In the genomic region with DNA sequence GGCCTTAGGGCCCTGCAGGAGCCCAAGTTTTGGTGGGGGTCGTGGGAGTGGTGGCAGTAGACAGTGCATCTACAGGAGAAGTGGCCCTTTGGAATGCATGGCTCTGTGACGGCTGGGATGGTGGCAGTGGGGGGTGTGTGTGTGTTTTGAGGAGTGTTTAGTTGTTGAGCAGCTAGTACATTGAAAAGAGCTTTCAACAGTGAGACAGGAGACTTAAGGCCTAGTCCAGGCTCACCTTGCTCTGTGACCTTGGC, we compare ENCODE assay signal across 8 cellular contexts. TPM values are rescaled to one million over a fixed set of nuclear protein-coding genes. Genes with fewer than 3 reads are reported as not detected.
DNase-seq lines count a peak whose midpoint lies in the region; ATAC-seq, FAIRE-seq and TF ChIP-seq lines count a peak whose summit lies in the region.

No MANE protein-coding gene starts in this region.

- peak; percentile 24 for DNase-seq in cardiac septum (ENCODE audit: low spot score)
- no peak for DNase-seq in Right ventricle myocardium inferior (ENCODE audit: missing footprints)
- DNase-seq in GM12878 (ENCODE audit: low read depth, low spot score) = no peak
- no peak for DNase-seq in lung (ENCODE audit: low spot score)
- no peak for DNase-seq in upper lobe of right lung
- DNase-seq in foreskin keratinocyte = no peak
- DNase-seq in GM03348 (ENCODE audit: low spot score) = no peak

- H3K4me3 ChIP-seq in GM12878 (peak overlapping the region; percentile 91), lung (no peak overlapping the region), upper lobe of right lung (peak overlapping the region; percentile 70)

- no TSS peak for BruUV-seq in GM12878 (replicated peaks; lab: Mats Ljungman, UMichigan)

- H3K79me2 ChIP-seq in GM12878 (ENCODE audit: control insufficient read depth, insufficient read depth, low read length) = peaks cover 4% of the 10 kb centered on the region

- in situ Hi-C loops in GM12878 (cut with MboI) = loop anchor here (25.0 kb wide), 1 partner anchor 344 kb away; no protein-coding TSS in a partner anchor

- intact Hi-C loops in cardiac septum (cut with DNase I) (no loop called here), Right ventricle myocardium inferior (cut with DNase I) (no loop called here), GM12878 (cut with micrococcal nuclease; ENCODE audit: unreplicated experiment) (no loop called here), upper lobe of right lung (cut with DNase I) (no loop called here)

- H3K9ac ChIP-seq in GM12878 (ENCODE audit: control insufficient read depth, insufficient read depth, low read length) = peak overlapping the region; percentile 85; the same call in 1 of the 2 replicates

- H3K4me2 ChIP-seq in GM12878 (ENCODE audit: control insufficient read depth, insufficient read depth) = peak overlapping the region; percentile 87

- WGBS in GM12878 (ENCODE audit: insufficient coverage, insufficient replicate concordance, low lambda C conversion rate, missing lambda C conversion rate) = 0% methylated on average over 2 of the region's 2 CpGs
- 13 to 35% methylated on average over 2 of the region's 2 CpGs for WGBS in lung, 2 donors

- no peak for TF ChIP-seq RAD21 in GM12878 (IDR thresholded peaks at IDR 0.05; ENCODE audit: insufficient read depth, low read depth, low read length)

- SMC1A ChIA-PET in GM12878 (lab: Charles Lee; ENCODE audit: uncharacterized antibody, unreplicated experiment) = interaction anchor here (0.8 to 7.4 kb wide), 22 partner anchors 11 to 87 kb away, joined by 3 to 48 read pairs (median 7); a partner anchor contains a TSS

- ATAC-seq in Right ventricle myocardium inferior = no peak
- ATAC-seq in GM12878 = no peak
- ATAC-seq in lung (ENCODE audit: insufficient read depth, low FRiP score) = no peak
- ATAC-seq in upper lobe of right lung = no peak
- no peak for ATAC-seq in HG03439 (IDR thresholded peaks at IDR 0.05; ENCODE audit: unreplicated experiment)
- ATAC-seq in foreskin keratinocyte = no peak

- no peak for TF ChIP-seq EP300 in GM12878 (IDR thresholded peaks at IDR 0.05; ENCODE audit: borderline replicate concordance in 1 of 2, control insufficient read depth in 1 of 2, low read depth in 2 of 2, low read length in 2 of 2)

- H3K27ac ChIP-seq in GM12878 (ENCODE audit: control insufficient read depth, insufficient read depth) = peak overlapping the region; percentile 89
- H3K27ac ChIP-seq in lung (ENCODE audit: low read depth in 1 of 2, low read length in 1 of 2) = peak overlapping the region; percentile 92 to 93
- H3K27ac ChIP-seq in upper lobe of right lung = peak overlapping the region; percentile 94
- H3K27ac ChIP-seq in foreskin keratinocyte = no peak overlapping the region

- TF ChIP-seq POLR2A in GM12878 (IDR thresholded peaks at IDR 0.05; ENCODE audit: low read depth, low read length) = no peak

- no peak overlapping the region for H2AFZ ChIP-seq in GM12878 (ENCODE audit: control insufficient read depth, low read depth, low read length)

- no peak for FAIRE-seq in GM12878 (lab: Jason Lieb, UNC)

- TF ChIP-seq CTCF in GM12878 (IDR thresholded peaks at IDR 0.05 in 2 of 3, conservative IDR thresholded peaks at IDR 0.05 in 1 of 3; ENCODE audit: control insufficient read depth in 2 of 3, extremely low read depth in 1 of 3, insufficient read depth in 1 of 3, low read depth in 3 of 3, low read length in 3 of 3) = no peak
- no peak for TF ChIP-seq CTCF in lung (IDR thresholded peaks at IDR 0.05; ENCODE audit: control extremely low read depth, extremely low read depth)
- TF ChIP-seq CTCF in upper lobe of right lung (IDR thresholded peaks at IDR 0.05) = no peak
- no peak for TF ChIP-seq CTCF in foreskin keratinocyte (conservative IDR thresholded peaks at IDR 0.05)

- POLR2A ChIA-PET in GM12878 (lab: Charles Lee) = interaction anchor here (0.7 to 5.9 kb wide), 16 partner anchors 21 to 679 kb away, joined by 3 to 89 read pairs (median 5); a partner anchor contains a TSS

- no peaks in the 10 kb centered on the region for H3K27me3 ChIP-seq in GM12878 (replicated peaks in 1 of 2; ENCODE audit: control insufficient read depth in 2 of 2, insufficient read depth in 2 of 2, low read length in 1 of 2)
- H3K27me3 ChIP-seq in lung (ENCODE audit: control insufficient read depth, insufficient read depth) = no peaks in the 10 kb centered on the region
- no peaks in the 10 kb centered on the region for H3K27me3 ChIP-seq in upper lobe of right lung
- no peaks in the 10 kb centered on the region for H3K27me3 ChIP-seq in foreskin keratinocyte

- H3K36me3 ChIP-seq in GM12878 (ENCODE audit: control insufficient read depth in 2 of 2, insufficient read depth in 2 of 2, low read length in 1 of 2) (peaks cover 0 to 2% of the 10 kb centered on the region in 2 experiments; a peak in 2 of 4 replicates), lung (ENCODE audit: control insufficient read depth in 2 of 2, insufficient read depth in 2 of 2, low read length in 2 of 2) (peaks cover 0 to 15% of the 10 kb centered on the region in 2 donors), upper lobe of right lung (no peaks in the 10 kb centered on the region)

- H3K9me3 ChIP-seq in GM12878 (replicated peaks; ENCODE audit: control insufficient read depth, insufficient read depth, low read length) (no peaks in the 10 kb centered on the region), lung (ENCODE audit: control insufficient read depth in 2 of 2, insufficient read depth in 1 of 2, low read length in 1 of 2) (no peaks in the 10 kb centered on the region), upper lobe of right lung (no peaks in the 10 kb centered on the region)

- CTCF ChIA-PET in GM12878 (lab: Yijun Ruan, JAX) = interaction anchor here (0.8 to 11.6 kb wide), 18 partner anchors 13 to 473 kb away, joined by 3 to 72 read pairs (median 6); a partner anchor contains a TSS

- no peaks in the 10 kb centered on the region for H4K20me1 ChIP-seq in GM12878 (ENCODE audit: control insufficient read depth, insufficient read depth)

- H3K4me1 ChIP-seq in GM12878 (ENCODE audit: control insufficient read depth, insufficient read depth, low read length) (peaks cover 46% of the 10 kb centered on the region), lung (ENCODE audit: control insufficient read depth in 2 of 2, insufficient read depth in 2 of 2, low read length in 2 of 2) (peaks cover 3 to 9% of the 10 kb centered on the region in 2 donors), upper lobe of right lung (peaks cover 21% of the 10 kb centered on the region), foreskin keratinocyte (no peaks in the 10 kb centered on the region)

- RAD21 ChIA-PET in GM12878 (lab: Charles Lee; ENCODE audit: unreplicated experiment) = interaction anchor here (0.7 to 3.6 kb wide), 18 partner anchors 11 to 83 kb away, joined by 3 to 33 read pairs (median 8); a partner anchor contains a TSS

RNA-seq across cellular contexts. Expression of a gene that starts 27.1 kb away (rescaled TPM):
- total RNA-seq in cardiac septum (3.4 TPM), Right ventricle myocardium inferior (3.3 TPM), GM12878 (2014; rRNA removed) (7.2 and 11.0 TPM in 2 replicates), GM12878 (2014; rRNA removed; fragmentation: Illumina TruSeq; extraction: Trizol) (2.3 and 2.8 TPM in 2 replicates), GM12878 (2021) (12.1 and 14.3 TPM in 2 replicates), lung (1 to 10 TPM; 4.4 to 5.4 TPM), upper lobe of right lung (4.4 TPM), foreskin keratinocyte (4.7 and 5.4 TPM in 2 replicates)
- 7.9 and 10.6 TPM in 2 replicates for total RNA-seq in GM12878 (2013; cell fraction: nucleolus; rRNA removed)
- 1.1 TPM for polyA plus RNA-seq in GM12878 (2011; ENCODE audit: low read depth)
- polyA plus RNA-seq in GM12878 (2011; rRNA removed) (1.8 and 3.6 TPM in 2 replicates), GM12878 (2014; fragmentation: Illumina TruSeq; extraction: Trizol) (0.32 and 0.71 TPM in 2 replicates), GM12878 (2014; fragmentation: Nextera tagmentation; extraction: Ambion mirVana) (under 1 TPM; 0.05 to 0.46 TPM), GM12878 (2014; rRNA removed) (9.7 and 11.8 TPM in 2 replicates), GM12878 (2016; fragmentation: Nextera tagmentation; extraction: Ambion mirVana) (1 to 10 TPM in 1 of 2 experiments, under 1 TPM in 1; 0.62 to 1.4 TPM), lung (1 to 10 TPM; 1.4 to 3.2 TPM), foreskin keratinocyte (3.9 and 5.3 TPM in 2 replicates)
- polyA plus RNA-seq in GM12878 (2011; cell fraction: cytosol; rRNA removed) = 3.6 and 8.5 TPM in 2 replicates
- 9.0 and 11.2 TPM in 2 replicates for polyA plus RNA-seq in GM12878 (2011; cell fraction: nucleus; rRNA removed)
- 5.9 and 7.2 TPM in 2 replicates for polyA plus RNA-seq in GM12878 (2012)
- 1.1 and 3.0 TPM in 2 replicates for polyA minus RNA-seq in GM12878 (2011; rRNA and poly(A)+ RNA removed)
- 3.5 and 5.1 TPM in 2 replicates for polyA minus RNA-seq in GM12878 (2011; cell fraction: cytosol; rRNA and poly(A)+ RNA removed)
- polyA minus RNA-seq in GM12878 (2011; cell fraction: nucleus; rRNA and poly(A)+ RNA removed) = 2.3 and 4.7 TPM in 2 replicates

RNA-seq across cellular contexts. Expression of a gene that starts 37.6 kb away (rescaled TPM):
- total RNA-seq in cardiac septum (85.5 TPM), Right ventricle myocardium inferior (111 TPM), GM12878 (2014; rRNA removed) (111 and 122 TPM in 2 replicates), GM12878 (2014; rRNA removed; fragmentation: Illumina TruSeq; extraction: Trizol) (32.1 and 38.7 TPM in 2 replicates), GM12878 (2021) (161 and 172 TPM in 2 replicates), lung (100 to 1,000 TPM in 1 of 2 donors, 10 to 100 TPM in 1; 50.3 to 135 TPM), upper lobe of right lung (93.7 TPM), foreskin keratinocyte (19.4 and 19.6 TPM in 2 replicates)
- 152 and 192 TPM in 2 replicates for total RNA-seq in GM12878 (2013; cell fraction: nucleolus; rRNA removed)
- 43.7 TPM for polyA plus RNA-seq in GM12878 (2011; ENCODE audit: low read depth)
- polyA plus RNA-seq in GM12878 (2011; rRNA removed) (56.3 and 88.0 TPM in 2 replicates), GM12878 (2014; fragmentation: Illumina TruSeq; extraction: Trizol) (22.3 and 47.3 TPM in 2 replicates), GM12878 (2014; fragmentation: Nextera tagmentation; extraction: Ambion mirVana) (10 to 100 TPM in 1 of 2 experiments, 1 to 10 TPM in 1; 5.1 to 12.6 TPM), GM12878 (2014; rRNA removed) (139 and 159 TPM in 2 replicates), GM12878 (2016; fragmentation: Nextera tagmentation; extraction: Ambion mirVana) (10 to 100 TPM; 66.4 to 87.4 TPM), lung (10 to 100 TPM; 38.4 to 73.8 TPM), foreskin keratinocyte (12.8 and 15.9 TPM in 2 replicates)
- polyA plus RNA-seq in GM12878 (2011; cell fraction: cytosol; rRNA removed) = 135 and 158 TPM in 2 replicates
- 309 and 343 TPM in 2 replicates for polyA plus RNA-seq in GM12878 (2011; cell fraction: nucleus; rRNA removed)
- polyA plus RNA-seq in GM12878 (2012) = 96.5 and 107 TPM in 2 replicates
- 40.9 and 86.3 TPM in 2 replicates for polyA minus RNA-seq in GM12878 (2011; rRNA and poly(A)+ RNA removed)
- polyA minus RNA-seq in GM12878 (2011; cell fraction: cytosol; rRNA and poly(A)+ RNA removed) = 35.8 and 41.2 TPM in 2 replicates
- 59.8 and 89.9 TPM in 2 replicates for polyA minus RNA-seq in GM12878 (2011; cell fraction: nucleus; rRNA and poly(A)+ RNA removed)

RNA-seq across cellular contexts. Expression of a gene that starts 44.2 kb away (rescaled TPM):
- total RNA-seq in cardiac septum (16.3 TPM), Right ventricle myocardium inferior (14.9 TPM), GM12878 (2014; rRNA removed) (3.7 and 4.5 TPM in 2 replicates), GM12878 (2014; rRNA removed; fragmentation: Illumina TruSeq; extraction: Trizol) (5.7 TPM in 2 replicates), GM12878 (2021) (5.7 and 6.2 TPM in 2 replicates), lung (10 to 100 TPM; 20.9 to 25.0 TPM), upper lobe of right lung (42.3 TPM), foreskin keratinocyte (0.07 TPM in 1 of 2 replicates, not detected in the other)
- 12.9 and 13.9 TPM in 2 replicates for total RNA-seq in GM12878 (2013; cell fraction: nucleolus; rRNA removed)
- polyA plus RNA-seq in GM12878 (2011; ENCODE audit: low read depth) = 4.4 TPM
- polyA plus RNA-seq in GM12878 (2011; rRNA removed) (9.7 and 12.6 TPM in 2 replicates), GM12878 (2014; fragmentation: Illumina TruSeq; extraction: Trizol) (7.9 and 8.3 TPM in 2 replicates), GM12878 (2014; fragmentation: Nextera tagmentation; extraction: Ambion mirVana) (1 to 10 TPM in 1 of 2 experiments, under 1 TPM in 1; 0.66 to 2.6 TPM), GM12878 (2014; rRNA removed) (6.0 and 7.0 TPM in 2 replicates), GM12878 (2016; fragmentation: Nextera tagmentation; extraction: Ambion mirVana) (1 to 10 TPM; 2.0 to 2.2 TPM), lung (10 to 100 TPM; 14.4 to 23.0 TPM), foreskin keratinocyte (0.01 and 0.02 TPM in 2 replicates)
- polyA plus RNA-seq in GM12878 (2011; cell fraction: cytosol; rRNA removed) = 4.6 and 5.5 TPM in 2 replicates
- polyA plus RNA-seq in GM12878 (2011; cell fraction: nucleus; rRNA removed) = 14.7 and 18.1 TPM in 2 replicates
- 5.3 and 7.0 TPM in 2 replicates for polyA plus RNA-seq in GM12878 (2012)
- 7.5 and 8.2 TPM in 2 replicates for polyA minus RNA-seq in GM12878 (2011; rRNA and poly(A)+ RNA removed)
- 2.6 and 3.2 TPM in 2 replicates for polyA minus RNA-seq in GM12878 (2011; cell fraction: cytosol; rRNA and poly(A)+ RNA removed)
- polyA minus RNA-seq in GM12878 (2011; cell fraction: nucleus; rRNA and poly(A)+ RNA removed) = 5.1 and 6.5 TPM in 2 replicates
